ENCODE assay signal across 8 cellular contexts in the genomic region with DNA sequence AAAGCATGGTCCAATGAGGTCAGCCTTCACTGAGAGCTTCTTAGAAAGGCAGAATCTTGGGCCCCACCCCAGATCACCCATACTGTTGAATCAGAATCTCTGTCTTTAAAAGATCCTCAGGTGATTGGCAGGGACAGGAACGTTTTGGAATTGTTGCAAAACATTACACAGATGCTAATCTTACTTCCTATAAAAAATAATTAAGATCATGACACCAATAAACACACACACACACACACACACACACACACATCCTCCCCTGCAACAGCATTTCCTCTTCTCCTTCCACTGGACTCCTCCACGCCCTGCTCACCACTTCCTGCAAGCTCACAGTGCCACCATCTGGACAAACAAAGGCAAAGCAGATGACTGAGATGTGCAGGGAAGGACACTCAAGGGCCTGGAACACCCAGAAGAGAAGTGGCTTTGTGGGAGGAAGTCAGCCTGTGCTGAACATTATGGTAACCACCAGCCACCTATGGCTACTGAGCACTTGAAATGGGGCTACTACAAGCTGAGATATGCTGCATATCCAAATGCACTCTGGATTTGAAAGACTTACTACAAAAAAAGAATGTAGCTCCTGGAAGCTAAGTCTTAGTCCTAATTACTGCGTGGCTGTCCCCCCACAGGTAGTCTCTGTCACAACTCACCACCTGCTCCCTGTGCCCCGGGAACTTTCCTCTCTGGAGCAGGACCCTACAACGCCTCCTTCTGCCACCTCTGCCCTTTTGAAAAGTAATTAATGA.
DNase-seq lines count a peak whose midpoint lies in the region; ATAC-seq and TF ChIP-seq lines count a peak whose summit lies in the region.

No MANE protein-coding gene starts in this region.

- peak overlapping the region in 4 of 8 donors; percentile 17 to 75 (median 42) for H3K4me3 Mint-ChIP-seq in CD4-positive, alpha-beta memory T cell
- peak overlapping the region; percentile 10 for H3K4me3 Mint-ChIP-seq in activated CD4-positive, alpha-beta T cell treated with anti-CD3 and anti-CD28 coated beads, Interleukin-2, amount 10 ng/mL, durations not matched to agents 7 days and 5 days

- H3K27me3 ChIP-seq in CD4-positive, alpha-beta memory T cell (ENCODE audit: insufficient read depth, low read length), result no peaks in the 10 kb centered on the region
- no peaks in the 10 kb centered on the region for H3K27me3 ChIP-seq in lower lobe of right lung (ENCODE audit: low read depth)

- peaks cover 11 to 20% (median 16%) of the 10 kb centered on the region in 4 donors for H3K4me1 Mint-ChIP-seq in CD4-positive, alpha-beta memory T cell
- peaks cover 23% of the 10 kb centered on the region for H3K4me1 Mint-ChIP-seq in activated CD4-positive, alpha-beta T cell treated with anti-CD3 and anti-CD28 coated beads, Interleukin-2, amount 10 ng/mL, durations not matched to agents 7 days and 5 days

- no peaks in the 10 kb centered on the region for H3K36me3 Mint-ChIP-seq in CD4-positive, alpha-beta memory T cell
- no peaks in the 10 kb centered on the region for H3K36me3 Mint-ChIP-seq in activated CD4-positive, alpha-beta T cell treated with anti-CD3 and anti-CD28 coated beads, Interleukin-2, amount 10 ng/mL, durations not matched to agents 7 days and 5 days (ENCODE audit: low read depth)

- intact Hi-C loops in CD4-positive, alpha-beta memory T cell (cut with micrococcal nuclease), result loop anchor here (1.0 to 10.0 kb wide), 6 partner anchors 10 to 1242 kb away; partner anchors contain the start of gene POU2AF1
- intact Hi-C loops in lower lobe of right lung (cut with DNase I), result no loop called here

- no peaks in the 10 kb centered on the region for H3K36me3 ChIP-seq in CD4-positive, alpha-beta memory T cell (ENCODE audit: insufficient read depth, low read length)
- H3K36me3 ChIP-seq in lower lobe of right lung, result no peaks in the 10 kb centered on the region

- DNase-seq in CD4-positive, alpha-beta memory T cell, result peak; percentile 83 to 90 (median 87)
- DNase-seq in NCI-H526 (lab: John Stamatoyannopoulos, UW) (peak; percentile 96 to 98), dedifferentiated amniotic fluid mesenchymal stem cell (ENCODE audit: extremely low spot score) (peak; percentile 95), lower lobe of right lung (peak; percentile 83)
- peak; percentile 90 for DNase-seq in activated CD4-positive, alpha-beta T cell treated with anti-CD3 and anti-CD28 coated beads, Interleukin-2, amount 10 ng/mL, durations not matched to agents 7 days and 5 days
- DNase-seq in stimulated activated CD8-positive, alpha-beta memory T cell treated with anti-CD3 and anti-CD28 coated beads, Interleukin-15, amount 100 ng/mL, for 24 hours (ENCODE audit: low read depth), result peak; percentile 18

- no peaks in the 10 kb centered on the region for H3K27me3 Mint-ChIP-seq in CD4-positive, alpha-beta memory T cell
- peaks cover 3% of the 10 kb centered on the region for H3K27me3 Mint-ChIP-seq in activated CD4-positive, alpha-beta T cell treated with anti-CD3 and anti-CD28 coated beads, Interleukin-2, amount 10 ng/mL, durations not matched to agents 7 days and 5 days

- H3K27ac Mint-ChIP-seq in CD4-positive, alpha-beta memory T cell, result peak overlapping the region; percentile 48 to 95 (median 88)
- H3K27ac Mint-ChIP-seq in activated CD4-positive, alpha-beta T cell treated with anti-CD3 and anti-CD28 coated beads, Interleukin-2, amount 10 ng/mL, durations not matched to agents 7 days and 5 days, result peak overlapping the region; percentile 60

- peaks cover 18% of the 10 kb centered on the region for H3K4me1 ChIP-seq in CD4-positive, alpha-beta memory T cell (ENCODE audit: insufficient read depth, low read length)
- peaks cover 7% of the 10 kb centered on the region for H3K4me1 ChIP-seq in lower lobe of right lung

- POLR2A ChIA-PET in CD4-positive, alpha-beta memory T cell (lab: Charles Lee; ENCODE audit: partially characterized antibody), result interaction anchor here (1.0 to 1.9 kb wide), 3 partner anchors 9 to 164 kb away, joined by 4 to 8 read pairs (median 5); no protein-coding TSS in a partner anchor
- POLR2A ChIA-PET in activated CD4-positive, alpha-beta T cell treated with anti-CD3 and anti-CD28 coated beads, Interleukin-2, amount 10 ng/mL, durations not matched to agents 7 days and 5 days (lab: Charles Lee), result no interaction called here

- ATAC-seq in GM19438 (IDR thresholded peaks at IDR 0.05; ENCODE audit: low read depth, unreplicated experiment) (peak; percentile 78), HG03521 (IDR thresholded peaks at IDR 0.05; ENCODE audit: unreplicated experiment) (peak; percentile 85), lower lobe of right lung (peak; percentile 96 to 97)

- no peaks in the 10 kb centered on the region for H3K9me3 ChIP-seq in CD4-positive, alpha-beta memory T cell (ENCODE audit: control insufficient read depth in 1 of 2, low read length in 2 of 2)
- no peaks in the 10 kb centered on the region for H3K9me3 ChIP-seq in lower lobe of right lung

- peaks cover 0 to 2% (median 0%) of the 10 kb centered on the region in 8 donors for H3K9me3 Mint-ChIP-seq in CD4-positive, alpha-beta memory T cell
- H3K9me3 Mint-ChIP-seq in activated CD4-positive, alpha-beta T cell treated with anti-CD3 and anti-CD28 coated beads, Interleukin-2, amount 10 ng/mL, durations not matched to agents 7 days and 5 days, result no peaks in the 10 kb centered on the region

- no peak overlapping the region for H3K27ac ChIP-seq in CD4-positive, alpha-beta memory T cell (ENCODE audit: low read depth, low read length)
- peak overlapping the region; percentile 10 for H3K27ac ChIP-seq in lower lobe of right lung

- no peak overlapping the region for H3K4me3 ChIP-seq in CD4-positive, alpha-beta memory T cell (ENCODE audit: low read length in 2 of 2)
- H3K4me3 ChIP-seq in lower lobe of right lung, result no peak overlapping the region

- CTCF ChIA-PET in CD4-positive, alpha-beta memory T cell (lab: Charles Lee; ENCODE audit: partially characterized antibody), result interaction anchor here (0.6 to 3.8 kb wide), 28 partner anchors 9 to 1017 kb away, joined by 3 to 136 read pairs (median 4); partner anchors contain the start of genes FDX1 and POU2AF1
- CTCF ChIA-PET in activated CD4-positive, alpha-beta T cell treated with anti-CD3 and anti-CD28 coated beads, Interleukin-2, amount 10 ng/mL, durations not matched to agents 7 days and 5 days (lab: Charles Lee), result interaction anchor here (0.6 to 3.4 kb wide), 23 partner anchors 8 to 1513 kb away, joined by 3 to 17 read pairs (median 4); no protein-coding TSS in a partner anchor

- peak; percentile 76 for TF ChIP-seq CTCF in lower lobe of right lung (IDR thresholded peaks at IDR 0.05)

Comparison
In these comparisons a context has a peak if more than half of its experiments do, and no peak if none do; other contexts are left out.
1. DNase-seq: peak in every context shown above with its lines; median percentile 97 in NCI-H526; 95 in dedifferentiated amniotic fluid mesenchymal stem cell; 90 in activated CD4-positive, alpha-beta T cell treated with anti-CD3 and anti-CD28 coated beads, Interleukin-2, amount 10 ng/mL, durations not matched to agents 7 days and 5 days; 87 in CD4-positive, alpha-beta memory T cell; 83 in lower lobe of right lung; 18 in stimulated activated CD8-positive, alpha-beta memory T cell treated with anti-CD3 and anti-CD28 coated beads, Interleukin-15, amount 100 ng/mL, for 24 hours.